In the genomic region with DNA sequence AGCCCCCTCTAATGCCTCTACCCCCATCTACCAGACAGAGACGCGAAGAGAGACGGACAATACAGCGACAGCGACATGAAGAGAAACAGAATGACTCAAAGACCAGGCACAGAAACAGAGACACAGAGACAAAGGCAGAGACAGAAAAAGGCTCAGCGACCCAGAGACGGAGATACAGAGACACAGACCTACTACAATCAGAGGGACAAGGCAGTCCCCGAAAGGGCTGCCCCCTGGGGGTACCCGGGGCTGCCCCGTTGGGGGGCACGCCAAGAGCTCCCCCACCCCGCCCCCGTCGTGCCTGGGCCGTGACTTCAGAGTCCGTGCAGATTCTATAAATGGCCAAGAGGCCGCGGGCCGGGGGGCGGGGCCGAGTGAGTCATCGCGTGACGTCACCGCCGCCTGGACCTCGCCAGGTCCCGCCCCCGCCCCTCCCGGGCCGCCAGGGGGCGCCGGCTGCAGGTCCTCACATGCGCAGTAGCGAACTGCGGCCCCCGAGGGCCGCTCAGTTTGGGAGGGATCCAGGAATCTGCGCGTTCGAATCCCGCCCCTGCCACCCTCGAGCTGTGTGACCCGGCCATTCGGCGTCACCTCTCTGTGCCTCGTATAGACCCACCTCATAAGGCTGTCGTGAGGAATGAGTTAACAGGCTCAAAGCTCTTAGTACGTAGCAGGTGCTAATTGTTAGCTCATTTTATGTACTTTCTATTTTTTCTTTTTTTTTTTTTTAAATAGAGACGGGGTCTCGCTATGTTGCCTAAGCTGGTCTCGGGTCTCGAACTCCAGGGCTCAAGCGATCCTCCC, we compare ENCODE assay signal across 1 cellular context.
TF ChIP-seq lines count a peak whose summit lies in the region.

No MANE protein-coding gene starts in this region.

TF ChIP-seq in H1, 55 proteins besides CTCF, POLR2A, EP300 and RAD21 (continued from another document):
- TF ChIP-seq CHD2 (IDR thresholded peaks at IDR 0.05; ENCODE audit: low read length), result no peak
